In the genomic region with DNA sequence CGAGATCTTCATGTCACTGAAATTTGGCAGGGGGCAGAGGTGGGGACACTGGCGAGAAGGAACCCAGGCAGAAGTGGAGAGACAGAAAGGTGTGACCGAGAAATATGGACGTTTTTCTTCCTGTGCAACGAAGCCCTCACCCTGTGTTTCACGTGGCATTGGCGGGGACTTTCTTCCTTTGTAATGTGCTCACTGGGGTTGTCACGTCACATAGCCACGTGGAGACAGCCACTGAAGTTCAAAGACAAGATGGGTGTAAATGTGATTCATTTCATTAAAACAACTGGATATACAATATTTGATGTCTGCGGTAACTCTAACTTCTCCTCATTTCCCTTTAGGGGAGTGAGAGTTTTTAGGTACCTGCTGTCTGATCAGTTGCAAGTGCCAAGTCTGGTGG, we compare ENCODE assay signal across 20 cellular contexts.
DNase-seq lines count a peak whose midpoint lies in the region; ATAC-seq and TF ChIP-seq lines count a peak whose summit lies in the region.
"Had no signal": no experiment of that assay in that cellular context is flagged by ENCODE, and none has a peak within 500 bp of the region (broad histone marks: within the 10 kb centered on the region; RNA-seq: fewer than 3 reads in every experiment).

No MANE protein-coding gene starts in this region.

- no TSS peak for BruUV-seq in mammary epithelial cell (replicated peaks; lab: Mats Ljungman, UMichigan)

- H3K27me3 ChIP-seq in mammary epithelial cell (ENCODE audit: insufficient read depth, low read length), result no peaks in the 10 kb centered on the region
- H3K27me3 ChIP-seq: BE2C had no signal

- peak; percentile 84 for ATAC-seq in stimulated activated naive CD8-positive, alpha-beta T cell treated with anti-CD3 and anti-CD28 coated beads, Interleukin-15, amount 100 ng/mL, for 72 hours
- no peak for ATAC-seq in stimulated activated naive CD8-positive, alpha-beta T cell treated with anti-CD3 and anti-CD28 coated beads, Interleukin-15, Interleukin-2, amounts not matched to agents 100 U/mL and 50 U/mL, for 24 hours

- TF ChIP-seq CTCF in type B pancreatic cell (conservative IDR thresholded peaks at IDR 0.05) (no peak), mammary epithelial cell (conservative IDR thresholded peaks at IDR 0.05 in 1 of 2, IDR thresholded peaks at IDR 0.05 in 1 of 2; ENCODE audit: extremely low read depth in 1 of 2, insufficient read depth in 1 of 2, low read depth in 1 of 2, low read length in 2 of 2) (no peak)

- no peaks in the 10 kb centered on the region for H3K36me3 Mint-ChIP-seq in type B pancreatic cell
- H3K36me3 Mint-ChIP-seq: CD4-positive, CD25-positive, alpha-beta regulatory T cell; IgD-negative memory B cell had no signal

- no peaks in the 10 kb centered on the region for H3K9me3 ChIP-seq in mammary epithelial cell (replicated peaks; ENCODE audit: insufficient read depth, low read length)
- H3K9me3 ChIP-seq: BE2C, HAP-1 had no signal

- H3K4me3 Mint-ChIP-seq in stimulated activated naive CD8-positive, alpha-beta T cell treated with anti-CD3 and anti-CD28 coated beads, Interleukin-15, amount 100 ng/mL, for 72 hours, result no peak overlapping the region
- no peak overlapping the region for H3K4me3 Mint-ChIP-seq in type B pancreatic cell
- H3K4me3 Mint-ChIP-seq: CD4-positive, CD25-positive, alpha-beta regulatory T cell; IgD-negative memory B cell had no signal

- CTCF ChIA-PET in mammary epithelial cell (lab: Charles Lee; ENCODE audit: low non-redundant PET), result no interaction called here

- H3K4me3 ChIP-seq in mammary epithelial cell (replicated peaks in 1 of 3; ENCODE audit: insufficient read depth in 1 of 3, low read depth in 2 of 3, low read length in 3 of 3), result no peak overlapping the region
- H3K4me3 ChIP-seq: HAP-1 had no signal

- 81% methylated on average over 10 of the region's 10 CpGs for WGBS in mammary epithelial cell (ENCODE audit: low coverage, missing lambda C conversion rate)

- no peaks in the 10 kb centered on the region for H4K20me1 ChIP-seq in mammary epithelial cell (ENCODE audit: insufficient read depth, low read length)

- no peak overlapping the region for H3K27ac ChIP-seq in mammary epithelial cell (ENCODE audit: insufficient read depth, low read depth, low read length)
- H3K27ac ChIP-seq: HL-60 had no signal

- peaks cover 5% of the 10 kb centered on the region for H3K4me1 Mint-ChIP-seq in stimulated activated naive CD8-positive, alpha-beta T cell treated with anti-CD3 and anti-CD28 coated beads, Interleukin-15, amount 100 ng/mL, for 72 hours
- H3K4me1 Mint-ChIP-seq in type B pancreatic cell (ENCODE audit: unreplicated experiment), result peaks cover 7% of the 10 kb centered on the region
- H3K4me1 Mint-ChIP-seq: IgD-negative memory B cell had no signal

- peaks cover 7% of the 10 kb centered on the region for H3K4me1 ChIP-seq in mammary epithelial cell (ENCODE audit: insufficient read depth, low read length)
- H3K4me1 ChIP-seq: BE2C had no signal

- peaks cover 63% of the 10 kb centered on the region for H3K27me3 Mint-ChIP-seq in stimulated activated naive CD8-positive, alpha-beta T cell treated with anti-CD3 and anti-CD28 coated beads, Interleukin-15, amount 100 ng/mL, for 72 hours
- H3K27me3 Mint-ChIP-seq in type B pancreatic cell, result peaks cover 9% of the 10 kb centered on the region

- H3K27ac Mint-ChIP-seq in stimulated activated naive CD8-positive, alpha-beta T cell treated with anti-CD3 and anti-CD28 coated beads, Interleukin-15, amount 100 ng/mL, for 72 hours, result no peak overlapping the region
- no peak overlapping the region for H3K27ac Mint-ChIP-seq in type B pancreatic cell
- H3K27ac Mint-ChIP-seq: CD4-positive, CD25-positive, alpha-beta regulatory T cell had no signal

- in situ Hi-C loops in mammary epithelial cell (cut with MboI; ENCODE audit: low sequenced_read_pairs in 2 of 2), result no loop called here

- no peak overlapping the region for H3K4me2 ChIP-seq in mammary epithelial cell (ENCODE audit: insufficient read depth, low read depth, low read length)

- H3K79me2 ChIP-seq in mammary epithelial cell (ENCODE audit: insufficient read depth, low read length), result no peaks in the 10 kb centered on the region

- DNase-seq in activated CD8-positive, alpha-beta memory T cell treated with anti-CD3 and anti-CD28 coated beads for 24 hours, result peak; percentile 24
- DNase-seq in activated CD8-positive, alpha-beta memory T cell treated with anti-CD3 and anti-CD28 coated beads, Interleukin-2, amount 50 U/mL, for 4 hours, result no peak
- peak in 1 of 2 donors; percentile 50 for DNase-seq in stimulated activated naive CD8-positive, alpha-beta T cell treated with anti-CD3 and anti-CD28 coated beads, Interleukin-15, amount 100 ng/mL, for 72 hours
- DNase-seq in stimulated activated naive CD8-positive, alpha-beta T cell treated with anti-CD3 and anti-CD28 coated beads, Interleukin-15, Interleukin-2, amounts not matched to agents 100 U/mL and 50 U/mL, for 24 hours, result no peak
- peak; percentile 20 for DNase-seq in ecto neural progenitor cell (ENCODE audit: low spot score)
- peak; percentile 18 for DNase-seq in type B pancreatic cell (ENCODE audit: extremely low spot score, unreplicated experiment)
- no peak for DNase-seq in mammary epithelial cell
- no peak for DNase-seq in NK-92 (lab: John Stamatoyannopoulos, UW; ENCODE audit: unreplicated experiment)
- DNase-seq: BE2C; CD4-positive, CD25-positive, alpha-beta regulatory T cell; COR-L47; DMS 273 treated with DMSO at 0.1 percent for 48 hours; Karpas-422; NCI-H1436; NCI-H1930; NCI-H345; NCI-H524 treated with DMSO at 0.1 percent for 48 hours had no signal

- intact Hi-C loops in mammary epithelial cell (cut with micrococcal nuclease), result no loop called here

- dilution Hi-C loops in mammary epithelial cell (cut with HindIII; ENCODE audit: low sequenced_read_pairs), result loop anchor here (5.0 kb wide), 1 partner anchor 74 kb away; no protein-coding TSS in a partner anchor

- H3K9me3 Mint-ChIP-seq in stimulated activated naive CD8-positive, alpha-beta T cell treated with anti-CD3 and anti-CD28 coated beads, Interleukin-15, amount 100 ng/mL, for 72 hours, result no peaks in the 10 kb centered on the region
- no peaks in the 10 kb centered on the region for H3K9me3 Mint-ChIP-seq in type B pancreatic cell
- H3K9me3 Mint-ChIP-seq: CD4-positive, CD25-positive, alpha-beta regulatory T cell; IgD-negative memory B cell had no signal

- no peak overlapping the region for H2AFZ ChIP-seq in mammary epithelial cell (ENCODE audit: low read depth, low read length)

- no peaks in the 10 kb centered on the region for H3K36me3 ChIP-seq in mammary epithelial cell (ENCODE audit: insufficient read depth, low read length)
- H3K36me3 ChIP-seq: BE2C, HAP-1 had no signal

- H3K9ac ChIP-seq in mammary epithelial cell (ENCODE audit: insufficient read depth, low read length), result no peak overlapping the region

Comparison
In these comparisons a context has a peak if more than half of its experiments do, and no peak if none do; other contexts are left out.
1. DNase-seq: peak in activated CD8-positive, alpha-beta memory T cell treated with anti-CD3 and anti-CD28 coated beads for 24 hours (single experiment), ecto neural progenitor cell (single experiment) and type B pancreatic cell (single experiment); none in activated CD8-positive, alpha-beta memory T cell treated with anti-CD3 and anti-CD28 coated beads, Interleukin-2, amount 50 U/mL, for 4 hours (single experiment), stimulated activated naive CD8-positive, alpha-beta T cell treated with anti-CD3 and anti-CD28 coated beads, Interleukin-15, Interleukin-2, amounts not matched to agents 100 U/mL and 50 U/mL, for 24 hours (single experiment), mammary epithelial cell (single experiment) and NK-92 (single experiment).